ENCODE assay signal across 19 cellular contexts in the genomic region with DNA sequence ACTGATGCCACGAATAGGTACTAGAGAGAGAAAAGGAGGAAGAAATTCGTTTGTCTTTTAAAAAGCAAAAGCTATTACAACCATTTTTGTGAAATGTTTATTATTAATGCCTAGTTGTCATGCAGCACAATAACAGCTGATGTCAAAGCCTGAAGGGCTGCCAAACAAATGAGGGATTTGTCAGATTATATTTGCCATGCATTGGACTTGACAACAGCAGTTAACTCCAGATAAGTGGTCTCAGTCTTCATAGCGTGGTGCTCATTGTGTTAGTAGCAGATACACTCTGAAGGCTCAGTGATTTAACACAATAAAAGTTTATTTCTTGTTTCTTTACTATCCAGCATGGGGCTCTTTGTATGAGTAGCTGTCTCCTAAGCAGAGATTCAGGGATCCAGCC.
DNase-seq lines count a peak whose midpoint lies in the region; ATAC-seq and TF ChIP-seq lines count a peak whose summit lies in the region.
"Had no signal": no experiment of that assay in that cellular context is flagged by ENCODE, and none has a peak within 500 bp of the region (broad histone marks: within the 10 kb centered on the region; RNA-seq: fewer than 3 reads in every experiment).

No MANE protein-coding gene starts in this region.

- H3K27ac ChIP-seq in colonic mucosa: peak overlapping the region; percentile 66
- no peak overlapping the region for H3K27ac ChIP-seq in breast epithelium
- H3K27ac ChIP-seq: A549; BLaER1 treated with 17β-estradiol and CSF1 and Interleukin-3, amounts not matched to agents 10 nM and 100 nM; GM23248 had no signal

- H3K9me3 ChIP-seq in Caco-2 (no peaks in the 10 kb centered on the region), colonic mucosa (no peaks in the 10 kb centered on the region), breast epithelium (no peaks in the 10 kb centered on the region)
- H3K9me3 ChIP-seq: A549 had no signal

- peak overlapping the region in 1 of 2 donors; percentile 49 for H3K9ac ChIP-seq in colonic mucosa (ENCODE audit: low read depth in 2 of 2, low read length in 2 of 2)
- H3K9ac ChIP-seq: BLaER1 treated with 17β-estradiol and CSF1 and Interleukin-3, amounts not matched to agents 10 nM and 100 nM; GM23248 had no signal

- CTCF ChIA-PET in Caco-2 (lab: Charles Lee): interaction anchor here (1.4 kb wide), 1 partner anchor 226 kb away, joined by 7 read pairs; a partner anchor contains a TSS

- H3K27me3 ChIP-seq in Caco-2 (replicated peaks; ENCODE audit: control insufficient read depth, insufficient read depth, low read length): no peaks in the 10 kb centered on the region
- no peaks in the 10 kb centered on the region for H3K27me3 ChIP-seq in colonic mucosa
- no peaks in the 10 kb centered on the region for H3K27me3 ChIP-seq in breast epithelium
- H3K27me3 ChIP-seq: BLaER1 treated with 17β-estradiol and CSF1 and Interleukin-3, amounts not matched to agents 10 nM and 100 nM had no signal

- BruUV-seq in Caco-2 (replicated peaks; lab: Mats Ljungman, UMichigan): no TSS peak

- no peak for ATAC-seq in HG02798 (IDR thresholded peaks at IDR 0.05; ENCODE audit: poor library complexity, unreplicated experiment)
- ATAC-seq: A549, Panc1 had no signal

- TF ChIP-seq POLR2A in breast epithelium (IDR thresholded peaks at IDR 0.05): no peak

- H3K36me3 ChIP-seq in Caco-2 (ENCODE audit: control insufficient read depth, insufficient read depth, low read length) (no peaks in the 10 kb centered on the region), colonic mucosa (no peaks in the 10 kb centered on the region), breast epithelium (no peaks in the 10 kb centered on the region)
- H3K36me3 ChIP-seq: BLaER1 treated with 17β-estradiol and CSF1 and Interleukin-3, amounts not matched to agents 10 nM and 100 nM had no signal

- H3K4me1 ChIP-seq in Caco-2 (peaks cover 17% of the 10 kb centered on the region), colonic mucosa (no peaks in the 10 kb centered on the region), breast epithelium (no peaks in the 10 kb centered on the region)
- H3K4me1 ChIP-seq: A549 had no signal

- intact Hi-C loops in Caco-2 (cut with micrococcal nuclease; ENCODE audit: unreplicated experiment): no loop called here
- intact Hi-C loops in colonic mucosa (cut with DNase I): no loop called here
- intact Hi-C loops in breast epithelium (cut with DNase I; ENCODE audit: low total_unique reads): no loop called here

- no peak overlapping the region for H3K4me3 ChIP-seq in Caco-2 (ENCODE audit: low read depth, low read length)
- H3K4me3 ChIP-seq in colonic mucosa: no peak overlapping the region
- H3K4me3 ChIP-seq in breast epithelium: no peak overlapping the region
- H3K4me3 ChIP-seq: A549; BLaER1 treated with 17β-estradiol and CSF1 and Interleukin-3, amounts not matched to agents 10 nM and 100 nM; GM12878; GM23248 had no signal

- H3K27ac Mint-ChIP-seq in Caco-2 (ENCODE audit: unreplicated experiment) (peak overlapping the region; percentile 71), neural crest cell (ENCODE audit: unreplicated experiment) (peak overlapping the region; percentile 29)

- DNase-seq in Caco-2 (no peak), NCI-H345 (lab: John Stamatoyannopoulos, UW) (peak; percentile 41), colonic mucosa (no peak), neural crest cell (ENCODE audit: low read depth, low spot score) (no peak), breast epithelium (ENCODE audit: low spot score in 2 of 2) (no peak), NCI-H524 (lab: John Stamatoyannopoulos, UW) (no peak)
- no peak for DNase-seq in stimulated activated naive CD4-positive, alpha-beta T cell treated with Interleukin-2 at 50 U/mL for 16 hours (lab: John Stamatoyannopoulos, UW)
- DNase-seq: GDM1, GM23248, Karpas-422, MM.1S, NCI-H1105, NCI-H1694, NCI-H446 had no signal

- H3K4me3 Mint-ChIP-seq in Caco-2 (ENCODE audit: unreplicated experiment): peak overlapping the region; percentile 13
- H3K4me3 Mint-ChIP-seq in neural crest cell: no peak overlapping the region

- H3K4me1 Mint-ChIP-seq in Caco-2 (ENCODE audit: low read depth, unreplicated experiment) (peaks cover 29% of the 10 kb centered on the region), neural crest cell (peaks cover 33% of the 10 kb centered on the region)

- POLR2A ChIA-PET in Caco-2 (lab: Charles Lee): interaction anchor here (0.7 kb wide), 1 partner anchor 20 kb away, joined by 4 read pairs; no protein-coding TSS in a partner anchor

- no peaks in the 10 kb centered on the region for H3K36me3 Mint-ChIP-seq in Caco-2 (ENCODE audit: insufficient read depth, unreplicated experiment)
- peaks cover 6% of the 10 kb centered on the region for H3K36me3 Mint-ChIP-seq in neural crest cell (ENCODE audit: low read depth)

- H3K9me3 Mint-ChIP-seq in Caco-2 (ENCODE audit: unreplicated experiment): peaks cover 8% of the 10 kb centered on the region
- peaks cover 7% of the 10 kb centered on the region for H3K9me3 Mint-ChIP-seq in neural crest cell

- H3K27me3 Mint-ChIP-seq in Caco-2 (ENCODE audit: insufficient read depth, unreplicated experiment): no peaks in the 10 kb centered on the region
- H3K27me3 Mint-ChIP-seq in neural crest cell (ENCODE audit: low read depth): no peaks in the 10 kb centered on the region

- TF ChIP-seq CTCF in Caco-2 (IDR thresholded peaks at IDR 0.05; ENCODE audit: insufficient read depth in 1 of 2, low read depth in 1 of 2, low read length in 1 of 2, severe bottlenecking in 1 of 2, unreplicated experiment in 1 of 2) (no peak), colonic mucosa (IDR thresholded peaks at IDR 0.05) (no peak), neural crest cell (conservative IDR thresholded peaks at IDR 0.05) (no peak), breast epithelium (IDR thresholded peaks at IDR 0.05) (no peak)
